ENCODE assay signal across 8 cellular contexts in genomic region chr4:164956766-164957643, GRCh38. TPM values are rescaled to one million over a fixed set of nuclear protein-coding genes. Genes with fewer than 3 reads are reported as not detected.
DNase-seq lines count a peak whose midpoint lies in the region; ATAC-seq, FAIRE-seq and TF ChIP-seq lines count a peak whose summit lies in the region.

No MANE protein-coding gene starts in this region.

- H3K4me1 ChIP-seq in CD8-positive, alpha-beta T cell (ENCODE audit: insufficient read depth, low read length), result peaks cover 18% of the 10 kb centered on the region
- H3K4me1 ChIP-seq in adrenal gland (replicated peaks in 1 of 2) (peaks cover 0 to 5% of the 10 kb centered on the region in 2 donors), rectal smooth muscle tissue (ENCODE audit: control insufficient read depth, insufficient read depth, low read length) (no peaks in the 10 kb centered on the region)

- H3K27ac ChIP-seq in CD8-positive, alpha-beta T cell (ENCODE audit: low read depth, low read length), result peak overlapping the region; percentile 7
- H3K27ac ChIP-seq in adrenal gland, result no peak overlapping the region
- H3K27ac ChIP-seq in rectal smooth muscle tissue (ENCODE audit: low read depth, low read length), result no peak overlapping the region

- peaks cover 11% of the 10 kb centered on the region for H3K9me3 Mint-ChIP-seq in CD8-positive, alpha-beta T cell

- peak overlapping the region; percentile 87 for H3K4me3 ChIP-seq in CD8-positive, alpha-beta T cell (ENCODE audit: low read depth, low read length)
- peak overlapping the region in 3 of 4 donors; percentile 37 to 73 (median 46) for H3K4me3 ChIP-seq in adrenal gland
- H3K4me3 ChIP-seq in rectal smooth muscle tissue (ENCODE audit: low read length), result peak overlapping the region; percentile 83

- 8 to 33% (median 13%) methylated on average over 8 to 46 of the region's 46 CpGs for WGBS in adrenal gland, 4 donors

- peak; percentile 34 to 86 (median 70) for DNase-seq in CD8-positive, alpha-beta T cell
- DNase-seq in HS-5 (ENCODE audit: low read depth), result peak; percentile 40
- DNase-seq in SKM-1 treated with dmso at 0.1 percent for 144 hours (lab: John Stamatoyannopoulos, UW; ENCODE audit: unreplicated experiment), result peak; percentile 81
- DNase-seq in adrenal gland, result peak; percentile 69 to 88 (median 75)
- peak; percentile 86 for DNase-seq in left ventricle myocardium superior
- DNase-seq in urothelium cell line (ENCODE audit: low spot score), result peak; percentile 91

- no peaks in the 10 kb centered on the region for H3K36me3 ChIP-seq in CD8-positive, alpha-beta T cell (ENCODE audit: insufficient read depth, low read length)
- H3K36me3 ChIP-seq in adrenal gland (replicated peaks in 1 of 2) (no peaks in the 10 kb centered on the region), rectal smooth muscle tissue (ENCODE audit: control insufficient read depth, insufficient read depth, low read length) (no peaks in the 10 kb centered on the region)

- intact Hi-C loops in CD8-positive, alpha-beta T cell (cut with DNase I, micrococcal nuclease), result loop anchor here in 1 of 2 experiments (5.0 to 10.0 kb wide), 2 partner anchors 155 to 1412 kb away; partner anchors contain the start of gene TMEM192
- intact Hi-C loops in adrenal gland (cut with DNase I) (no loop called here), left ventricle myocardium superior (cut with micrococcal nuclease) (no loop called here)

- H3K9ac ChIP-seq in rectal smooth muscle tissue (ENCODE audit: low read length), result peak overlapping the region; percentile 26

- peaks cover 5% of the 10 kb centered on the region for H3K36me3 Mint-ChIP-seq in CD8-positive, alpha-beta T cell

- H3K27ac Mint-ChIP-seq in CD8-positive, alpha-beta T cell, result peak overlapping the region; percentile 84

- POLR2A ChIA-PET in CD8-positive, alpha-beta T cell (lab: Charles Lee), result interaction anchor here (1.9 kb wide), 1 partner anchor 21 kb away, joined by 8 read pairs; the partner anchor contains the start of gene TRIM61

- peak in 1 of 2 donors; percentile 23 for TF ChIP-seq POLR2A in adrenal gland (IDR thresholded peaks at IDR 0.05)

- peak overlapping the region; percentile 87 for H3K4me3 Mint-ChIP-seq in CD8-positive, alpha-beta T cell

- H3K27me3 Mint-ChIP-seq in CD8-positive, alpha-beta T cell (ENCODE audit: low read depth), result peaks cover 7% of the 10 kb centered on the region

- peak; percentile 99 for ATAC-seq in CD8-positive, alpha-beta T cell
- ATAC-seq in GM19467 (IDR thresholded peaks at IDR 0.05; ENCODE audit: unreplicated experiment) (peak; percentile 100), left ventricle myocardium superior (peak; percentile 100)

- peaks cover 22% of the 10 kb centered on the region for H3K4me1 Mint-ChIP-seq in CD8-positive, alpha-beta T cell (ENCODE audit: low read depth)

- H3K9me3 ChIP-seq in CD8-positive, alpha-beta T cell (ENCODE audit: low read length), result no peaks in the 10 kb centered on the region
- H3K9me3 ChIP-seq in adrenal gland (replicated peaks in 1 of 3), result no peaks in the 10 kb centered on the region

- TF ChIP-seq CTCF in CD8-positive, alpha-beta T cell (IDR thresholded peaks at IDR 0.05), result no peak
- no peak for TF ChIP-seq CTCF in adrenal gland (IDR thresholded peaks at IDR 0.05)

- no peaks in the 10 kb centered on the region for H3K27me3 ChIP-seq in CD8-positive, alpha-beta T cell (ENCODE audit: insufficient read depth, low read length)
- H3K27me3 ChIP-seq in adrenal gland, result no peaks in the 10 kb centered on the region
- H3K27me3 ChIP-seq in rectal smooth muscle tissue (ENCODE audit: control insufficient read depth, insufficient read depth, low read length), result no peaks in the 10 kb centered on the region

- peak; percentile 93 for FAIRE-seq in urothelium cell line (lab: Jason Lieb, UNC)

- CTCF ChIA-PET in CD8-positive, alpha-beta T cell (lab: Charles Lee), result no interaction called here

RNA-seq across cellular contexts. Expression of gene TRIM61, which starts 20.5 kb away (rescaled TPM):
- total RNA-seq in CD8-positive, alpha-beta T cell, result under 1 TPM; 0.76 to 0.83 TPM
- total RNA-seq in adrenal gland (1 to 10 TPM in 7 of 8 donors, under 1 TPM in 1; 0.57 to 7.6 (median 2.9) TPM), left ventricle myocardium superior (2.4 TPM)
- polyA plus RNA-seq in adrenal gland, result 1 to 10 TPM; 1.4 to 2.7 (median 1.5) TPM

Comparison
In these comparisons a context has a peak if more than half of its experiments do, and no peak if none do; other contexts are left out.
1. DNase-seq: peak in every context shown above with its lines; median percentile 91 in urothelium cell line; 86 in left ventricle myocardium superior; 81 in SKM-1 treated with dmso at 0.1 percent for 144 hours; 75 in adrenal gland; 70 in CD8-positive, alpha-beta T cell; 40 in HS-5.